In the genomic region with DNA sequence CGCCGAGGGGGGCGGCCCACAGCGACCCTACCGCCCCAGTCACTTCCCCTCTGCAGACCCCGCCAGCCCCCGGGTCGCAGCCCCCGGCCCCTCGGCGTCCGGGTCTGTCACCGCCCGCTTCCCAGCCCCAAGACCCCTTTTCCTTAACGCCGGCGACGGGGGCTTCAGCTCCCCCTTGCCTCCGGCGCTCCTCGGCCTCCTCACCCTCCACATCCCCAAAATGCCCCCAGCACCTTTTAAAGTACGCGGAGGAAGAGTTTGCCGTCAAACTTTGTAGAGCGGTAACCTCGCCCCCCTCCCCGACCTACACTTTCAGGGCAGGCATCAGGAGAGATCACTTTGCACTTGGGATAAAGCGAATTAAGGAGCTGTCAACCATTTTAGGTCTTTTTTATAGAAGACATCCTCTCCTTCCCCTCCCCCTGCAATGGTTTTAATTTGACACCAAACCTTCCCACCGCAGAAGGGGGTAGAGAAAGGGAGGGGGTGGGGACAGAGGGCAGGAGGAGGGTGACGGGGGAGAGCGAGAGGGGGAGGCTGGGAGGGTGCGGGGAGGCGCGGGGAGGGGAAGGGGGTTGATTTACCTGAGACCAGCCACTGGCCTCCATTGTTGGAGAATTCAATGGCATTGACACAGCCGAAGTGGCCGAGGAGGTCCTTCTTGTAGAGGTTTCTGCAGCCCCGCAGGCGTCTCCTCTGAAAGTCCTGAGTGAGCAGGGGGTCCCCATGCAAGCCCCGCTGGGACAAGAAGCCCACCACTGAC, we compare ENCODE assay signal across 8 cellular contexts. TPM values are rescaled to one million over a fixed set of nuclear protein-coding genes. Genes with fewer than 3 reads are reported as not detected.
A peak's percentile ranks its signal among the peaks of the same experiment; 100 is the strongest.
DNase-seq lines count a peak whose midpoint lies in the region; ATAC-seq and TF ChIP-seq lines count a peak whose summit lies in the region.

No MANE protein-coding gene starts in this region.

- TF ChIP-seq CTCF in fibroblast of mammary gland (conservative IDR thresholded peaks at IDR 0.05; ENCODE audit: control insufficient read depth, insufficient read depth, low read depth, low read length) (no peak), neural crest cell (conservative IDR thresholded peaks at IDR 0.05) (no peak)

- H3K36me3 Mint-ChIP-seq in activated T-cell treated with anti-CD3 and anti-CD28 coated beads, Interleukin-2, amount 50 U/mL, for 72 hours (ENCODE audit: insufficient read depth in 2 of 2): peaks cover 3 to 12% of the 10 kb centered on the region in 2 donors
- H3K36me3 Mint-ChIP-seq in neural crest cell (ENCODE audit: low read depth): peaks cover 5% of the 10 kb centered on the region

- DNase-seq in DMS53 (lab: John Stamatoyannopoulos, UW) (peak; percentile 71), H7 (peak; percentile 77), NCI-H748 (lab: John Stamatoyannopoulos, UW; ENCODE audit: unreplicated experiment) (peak; percentile 67), fibroblast of mammary gland (ENCODE audit: low read depth) (peak; percentile 40), neural crest cell (ENCODE audit: low read depth, low spot score) (peak; percentile 4), NCI-H1930 (lab: John Stamatoyannopoulos, UW) (no peak)
- peak; percentile 43 to 45 for DNase-seq in activated T-cell treated with anti-CD3 and anti-CD28 coated beads, Interleukin-2, amount 50 U/mL, for 72 hours

- H3K4me3 ChIP-seq in H7 (ENCODE audit: insufficient read depth, low read depth, low read length): peak overlapping the region; percentile 95
- peak overlapping the region; percentile 71 for H3K4me3 ChIP-seq in fibroblast of mammary gland (ENCODE audit: control insufficient read depth, low read depth, low read length)

- H3K27me3 ChIP-seq in H7 (ENCODE audit: control insufficient read depth, insufficient read depth, low read length): peaks cover 2% of the 10 kb centered on the region; the same call in 1 of the 2 replicates

- no peaks in the 10 kb centered on the region for H3K9me3 Mint-ChIP-seq in activated T-cell treated with anti-CD3 and anti-CD28 coated beads, Interleukin-2, amount 50 U/mL, for 72 hours
- H3K9me3 Mint-ChIP-seq in neural crest cell: no peaks in the 10 kb centered on the region

- no peaks in the 10 kb centered on the region for H3K27me3 Mint-ChIP-seq in activated T-cell treated with anti-CD3 and anti-CD28 coated beads, Interleukin-2, amount 50 U/mL, for 72 hours (ENCODE audit: low read depth)
- H3K27me3 Mint-ChIP-seq in neural crest cell (ENCODE audit: low read depth): no peaks in the 10 kb centered on the region

- peaks cover 42% of the 10 kb centered on the region for H3K4me1 Mint-ChIP-seq in activated T-cell treated with anti-CD3 and anti-CD28 coated beads, Interleukin-2, amount 50 U/mL, for 72 hours (ENCODE audit: low read depth)
- peaks cover 29% of the 10 kb centered on the region for H3K4me1 Mint-ChIP-seq in neural crest cell

- H3K36me3 ChIP-seq in H7 (replicated peaks; ENCODE audit: control insufficient read depth, insufficient read depth, low read length): no peaks in the 10 kb centered on the region; the same call in 1 of the 2 replicates

- H3K27ac Mint-ChIP-seq in activated T-cell treated with anti-CD3 and anti-CD28 coated beads, Interleukin-2, amount 50 U/mL, for 72 hours: peak overlapping the region; percentile 90
- H3K27ac Mint-ChIP-seq in neural crest cell (ENCODE audit: unreplicated experiment): no peak overlapping the region

- peak overlapping the region; percentile 93 to 99 for H3K4me3 Mint-ChIP-seq in activated T-cell treated with anti-CD3 and anti-CD28 coated beads, Interleukin-2, amount 50 U/mL, for 72 hours
- peak overlapping the region; percentile 97 for H3K4me3 Mint-ChIP-seq in neural crest cell

- peak; percentile 30 to 32 for ATAC-seq in activated T-cell treated with anti-CD3 and anti-CD28 coated beads, Interleukin-2, amount 50 U/mL, for 72 hours (replicated peaks in 1 of 2)
- no peak for ATAC-seq in GM21717 (IDR thresholded peaks at IDR 0.05; ENCODE audit: unreplicated experiment)

RNA-seq across cellular contexts. Expression of a gene that starts 0.6 kb away (rescaled TPM):
- total RNA-seq in H7 (2014; rRNA removed; shearing (Covaris generic)): 29.6 and 31.9 TPM in 2 replicates
- 10 to 100 TPM; 52.3 to 53.5 TPM for total RNA-seq in activated T-cell treated with anti-CD3 and anti-CD28 coated beads, Interleukin-2, amount 50 U/mL, for 72 hours
- total RNA-seq in neural crest cell: 43.3 and 46.7 TPM in 2 replicates

RNA-seq across cellular contexts. Expression of a gene that starts 38.9 kb away (rescaled TPM):
- total RNA-seq in H7 (2014; rRNA removed; shearing (Covaris generic)): 23.2 and 27.6 TPM in 2 replicates
- total RNA-seq in activated T-cell treated with anti-CD3 and anti-CD28 coated beads, Interleukin-2, amount 50 U/mL, for 72 hours: 10 to 100 TPM; 11.3 to 16.3 TPM
- total RNA-seq in neural crest cell: 18.9 and 20.9 TPM in 2 replicates

Comparison
In these comparisons a context has a peak if more than half of its experiments do, and no peak if none do; other contexts are left out.
1. DNase-seq: peak in DMS53 (single experiment), H7 (single experiment), NCI-H748 (single experiment), activated T-cell treated with anti-CD3 and anti-CD28 coated beads, Interleukin-2, amount 50 U/mL, for 72 hours (2 of 2), fibroblast of mammary gland (single experiment) and neural crest cell (single experiment); none in NCI-H1930 (0 of 2).